12 cellular contexts compared by ENCODE assay signal in the genomic region with DNA sequence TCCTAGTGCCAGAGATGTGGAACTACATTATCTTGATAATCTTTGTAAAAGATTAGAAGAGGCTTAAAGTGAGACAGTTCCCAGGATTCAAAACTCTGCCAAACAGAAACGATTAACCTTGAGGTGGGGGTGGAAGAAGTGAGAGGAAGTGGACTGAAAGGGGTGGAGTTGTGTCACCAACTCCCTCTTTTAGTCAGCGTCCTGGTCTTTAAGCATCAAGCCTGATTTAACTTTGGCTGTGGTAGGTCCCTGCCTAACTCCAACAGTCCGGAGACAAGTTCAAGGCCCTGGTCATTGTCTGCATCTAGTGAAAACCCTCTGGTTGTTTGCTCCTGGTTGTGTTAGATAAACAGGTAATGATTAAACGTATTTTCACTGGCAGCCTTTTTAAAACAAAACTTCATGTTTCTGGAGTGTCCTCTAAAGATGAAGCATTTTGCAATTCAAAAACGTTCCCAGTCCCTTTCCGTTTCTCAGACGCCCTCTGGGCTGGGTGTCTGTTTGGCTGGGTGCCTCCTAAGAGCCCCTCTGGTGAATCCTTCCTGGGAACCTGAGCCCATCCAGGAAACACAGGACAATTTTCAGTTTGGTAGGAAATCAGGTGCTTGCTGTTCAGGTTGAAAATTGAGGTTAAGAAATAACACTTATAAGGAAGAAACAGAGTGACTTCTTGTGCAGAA.
DNase-seq lines count a peak whose midpoint lies in the region; ATAC-seq and TF ChIP-seq lines count a peak whose summit lies in the region.
"Had no signal": no experiment of that assay in that cellular context is flagged by ENCODE, and none has a peak within 500 bp of the region (broad histone marks: within the 10 kb centered on the region; RNA-seq: fewer than 3 reads in every experiment).

No MANE protein-coding gene starts in this region.

- intact Hi-C loops in stomach (cut with DNase I; ENCODE audit: low total_unique reads) = no loop called here

- H3K4me1 Mint-ChIP-seq in activated T-cell treated with anti-CD3 and anti-CD28 coated beads, Interleukin-2, amount 50 U/mL, for 72 hours (ENCODE audit: low read depth) = peaks cover 25% of the 10 kb centered on the region
- peaks cover 25% of the 10 kb centered on the region for H3K4me1 Mint-ChIP-seq in activated T-cell treated with anti-CD3 and anti-CD28 coated beads, Interleukin-2, amount 50 U/mL, for 24 hours (ENCODE audit: low read depth)

- WGBS in hepatocyte (ENCODE audit: low lambda C conversion rate, missing lambda C conversion rate) = 15% methylated on average over 7 of the region's 7 CpGs
- 13 to 33% (median 25%) methylated on average over 7 of the region's 7 CpGs for WGBS in stomach, 5 donors

- H3K4me1 ChIP-seq in hepatocyte (ENCODE audit: insufficient read depth) (peaks cover 10% of the 10 kb centered on the region), stomach (peaks cover 7 to 35% (median 17%) of the 10 kb centered on the region in 4 donors)

- no peak overlapping the region for H2AFZ ChIP-seq in hepatocyte

- H3K27ac ChIP-seq in hepatocyte = peak overlapping the region; percentile 61
- H3K27ac ChIP-seq in stomach = peak overlapping the region in 4 of 5 donors; percentile 38 to 73 (median 54)

- no peaks in the 10 kb centered on the region for H3K9me2 ChIP-seq in hepatocyte (replicated peaks; ENCODE audit: insufficient read depth)

- H3K36me3 ChIP-seq in hepatocyte (replicated peaks; ENCODE audit: insufficient read depth, low read depth) (no peaks in the 10 kb centered on the region), stomach (no peaks in the 10 kb centered on the region)

- TF ChIP-seq CTCF in hepatocyte (IDR thresholded peaks at IDR 0.05; ENCODE audit: poor library complexity) (no peak), stomach (IDR thresholded peaks at IDR 0.05) (no peak)

- H3K4me3 Mint-ChIP-seq in activated T-cell treated with anti-CD3 and anti-CD28 coated beads, Interleukin-2, amount 50 U/mL, for 72 hours = peak overlapping the region; percentile 27 to 40
- no peak overlapping the region for H3K4me3 Mint-ChIP-seq in activated T-cell treated with anti-CD3 and anti-CD28 coated beads, Interleukin-2, amount 50 U/mL, for 24 hours
- H3K4me3 Mint-ChIP-seq: activated CD4-positive, alpha-beta T cell treated with anti-CD3 and anti-CD28 coated beads, Interleukin-2, amount 10 ng/mL, durations not matched to agents 7 days and 5 days; nephron progenitor cell had no signal

- H3K27me3 Mint-ChIP-seq in activated T-cell treated with anti-CD3 and anti-CD28 coated beads, Interleukin-2, amount 50 U/mL, for 72 hours (ENCODE audit: low read depth) = peaks cover 33% of the 10 kb centered on the region
- H3K27me3 Mint-ChIP-seq in activated T-cell treated with anti-CD3 and anti-CD28 coated beads, Interleukin-2, amount 50 U/mL, for 24 hours = peaks cover 2% of the 10 kb centered on the region

- no peaks in the 10 kb centered on the region for H3K36me3 Mint-ChIP-seq in activated T-cell treated with anti-CD3 and anti-CD28 coated beads, Interleukin-2, amount 50 U/mL, for 72 hours (ENCODE audit: insufficient read depth in 2 of 2)
- H3K36me3 Mint-ChIP-seq in activated T-cell treated with anti-CD3 and anti-CD28 coated beads, Interleukin-2, amount 50 U/mL, for 24 hours (ENCODE audit: low read depth) = no peaks in the 10 kb centered on the region

- peak; percentile 19 to 30 for DNase-seq in activated T-cell treated with anti-CD3 and anti-CD28 coated beads, Interleukin-2, amount 50 U/mL, for 72 hours
- DNase-seq in activated T-cell treated with anti-CD3 and anti-CD28 coated beads, Interleukin-2, amount 50 U/mL, for 24 hours = no peak
- no peak for DNase-seq in hepatocyte (ENCODE audit: low spot score)
- DNase-seq in stomach = no peak
- no peak for DNase-seq in hepatic stellate cell (ENCODE audit: low spot score)
- DNase-seq in nucleus accumbens (lab: John Stamatoyannopoulos, UW) = no peak
- DNase-seq: activated CD4-positive, alpha-beta T cell treated with anti-CD3 and anti-CD28 coated beads, Interleukin-2, amount 10 ng/mL, durations not matched to agents 7 days and 5 days; GF-D8; NCI-H1694 treated with DMSO at 0.1 percent for 48 hours; nephron progenitor cell had no signal

- peak overlapping the region; percentile 46 for H3K4me2 ChIP-seq in hepatocyte

- TF ChIP-seq POLR2A in stomach (IDR thresholded peaks at IDR 0.05) = no peak

- no peak overlapping the region for H3K27ac Mint-ChIP-seq in activated T-cell treated with anti-CD3 and anti-CD28 coated beads, Interleukin-2, amount 50 U/mL, for 72 hours
- no peak overlapping the region for H3K27ac Mint-ChIP-seq in activated T-cell treated with anti-CD3 and anti-CD28 coated beads, Interleukin-2, amount 50 U/mL, for 24 hours
- H3K27ac Mint-ChIP-seq: activated CD4-positive, alpha-beta T cell treated with anti-CD3 and anti-CD28 coated beads, Interleukin-2, amount 10 ng/mL, durations not matched to agents 7 days and 5 days; nephron progenitor cell had no signal

- H4K20me1 ChIP-seq in hepatocyte (ENCODE audit: insufficient read depth, poor library complexity, severe bottlenecking) = no peaks in the 10 kb centered on the region

- H3K27me3 ChIP-seq in hepatocyte = no peaks in the 10 kb centered on the region
- H3K27me3 ChIP-seq in stomach = no peaks in the 10 kb centered on the region

- H3K4me3 ChIP-seq in hepatocyte = no peak overlapping the region
- no peak overlapping the region for H3K4me3 ChIP-seq in stomach

- no peaks in the 10 kb centered on the region for H3K79me2 ChIP-seq in hepatocyte

- peak; percentile 86 to 89 for ATAC-seq in activated T-cell treated with anti-CD3 and anti-CD28 coated beads, Interleukin-2, amount 50 U/mL, for 72 hours (replicated peaks in 1 of 2)
- ATAC-seq in SK-N-SH treated with all-trans-retinoic acid at 6 μM for 48 hours (no peak), HG02970 (IDR thresholded peaks at IDR 0.05; ENCODE audit: low FRiP score, unreplicated experiment) (no peak)

- H3K9me3 ChIP-seq in hepatocyte (ENCODE audit: low read depth) (no peaks in the 10 kb centered on the region), stomach (no peaks in the 10 kb centered on the region)

- H3K9me3 Mint-ChIP-seq in activated T-cell treated with anti-CD3 and anti-CD28 coated beads, Interleukin-2, amount 50 U/mL, for 72 hours = no peaks in the 10 kb centered on the region
- H3K9me3 Mint-ChIP-seq in activated T-cell treated with anti-CD3 and anti-CD28 coated beads, Interleukin-2, amount 50 U/mL, for 24 hours = no peaks in the 10 kb centered on the region
- H3K9me3 Mint-ChIP-seq: nephron progenitor cell had no signal

- TF ChIP-seq EP300 in stomach (IDR thresholded peaks at IDR 0.05) = no peak

TF ChIP-seq in SK-N-SH treated with all-trans-retinoic acid at 6 μM for 48 hours, 23 proteins besides CTCF, POLR2A, EP300 and RAD21:
- TF ChIP-seq, protein P1, sequence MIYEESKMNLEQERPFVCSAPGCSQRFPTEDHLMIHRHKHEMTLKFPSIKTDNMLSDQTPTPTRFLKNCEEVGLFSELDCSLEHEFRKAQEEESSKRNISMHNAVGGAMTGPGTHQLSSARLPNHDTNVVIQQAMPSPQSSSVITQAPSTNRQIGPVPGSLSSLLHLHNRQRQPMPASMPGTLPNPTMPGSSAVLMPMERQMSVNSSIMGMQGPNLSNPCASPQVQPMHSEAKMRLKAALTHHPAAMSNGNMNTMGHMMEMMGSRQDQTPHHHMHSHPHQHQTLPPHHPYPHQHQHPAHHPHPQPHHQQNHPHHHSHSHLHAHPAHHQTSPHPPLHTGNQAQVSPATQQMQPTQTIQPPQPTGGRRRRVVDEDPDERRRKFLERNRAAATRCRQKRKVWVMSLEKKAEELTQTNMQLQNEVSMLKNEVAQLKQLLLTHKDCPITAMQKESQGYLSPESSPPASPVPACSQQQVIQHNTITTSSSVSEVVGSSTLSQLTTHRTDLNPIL (CRISPR knock-in tag; IDR thresholded peaks at IDR 0.05; ENCODE audit: low read depth) = 0 out of 2 replicates have a peak, but pooled peaks have one; percentile 23
- TF ChIP-seq ZNF70 (CRISPR knock-in tag; IDR thresholded peaks at IDR 0.05) = no peak
TF ChIP-seq in SK-N-SH treated with all-trans-retinoic acid at 6 μM for 48 hours: peak in this region for 1.

Comparison
In these comparisons a context has a peak if more than half of its experiments do, and no peak if none do; other contexts are left out.
1. DNase-seq: peak in activated T-cell treated with anti-CD3 and anti-CD28 coated beads, Interleukin-2, amount 50 U/mL, for 72 hours (2 of 2); none in activated T-cell treated with anti-CD3 and anti-CD28 coated beads, Interleukin-2, amount 50 U/mL, for 24 hours (single experiment), hepatocyte (single experiment), stomach (single experiment), hepatic stellate cell (single experiment) and nucleus accumbens (0 of 56).
2. ATAC-seq: peak in activated T-cell treated with anti-CD3 and anti-CD28 coated beads, Interleukin-2, amount 50 U/mL, for 72 hours (2 of 2); none in SK-N-SH treated with all-trans-retinoic acid at 6 μM for 48 hours (single experiment) and HG02970 (single experiment).